8 cellular contexts compared by ENCODE assay signal in genomic region chr1:9455487-9456237, GRCh38.
DNase-seq lines count a peak whose midpoint lies in the region; TF ChIP-seq lines count a peak whose summit lies in the region.

No MANE protein-coding gene starts in this region.

- TF ChIP-seq CTCF in AG10803 (conservative IDR thresholded peaks at IDR 0.05; ENCODE audit: low read length) = peak; percentile 75

- intact Hi-C loops in cardiac septum (cut with DNase I) = loop anchor here (2.0 to 10.0 kb wide), 3 partner anchors 167 to 341 kb away; no protein-coding TSS in a partner anchor

- H3K4me3 ChIP-seq in AG10803 (ENCODE audit: low read length) = no peak overlapping the region

- DNase-seq in AG10803 (ENCODE audit: low read depth) = peak; percentile 40
- peak; percentile 45 for DNase-seq in H4 (ENCODE audit: low spot score)
- peak; percentile 63 for DNase-seq in SK-N-DZ (ENCODE audit: low spot score)
- peak; percentile 67 for DNase-seq in activated naive CD4-positive, alpha-beta T cell treated with anti-CD3 and anti-CD28 coated beads, Interleukin-2, amount 50 U/mL, for 16 hours
- DNase-seq in cardiac septum (ENCODE audit: low spot score) = peak; percentile 80
- peak; percentile 86 for DNase-seq in retina
- DNase-seq in KG1 (lab: John Stamatoyannopoulos, UW) = no peak
- no peak for DNase-seq in DMS79 treated with DMSO at 0.1 percent for 48 hours (lab: John Stamatoyannopoulos, UW)

Comparison
In these comparisons a context has a peak if more than half of its experiments do, and no peak if none do; other contexts are left out.
1. DNase-seq: peak in AG10803 (single experiment), H4 (single experiment), SK-N-DZ (single experiment), activated naive CD4-positive, alpha-beta T cell treated with anti-CD3 and anti-CD28 coated beads, Interleukin-2, amount 50 U/mL, for 16 hours (single experiment), cardiac septum (single experiment) and retina (single experiment); none in KG1 (single experiment) and DMS79 treated with DMSO at 0.1 percent for 48 hours (single experiment).